ENCODE assay signal across 9 cellular contexts in the genomic region with DNA sequence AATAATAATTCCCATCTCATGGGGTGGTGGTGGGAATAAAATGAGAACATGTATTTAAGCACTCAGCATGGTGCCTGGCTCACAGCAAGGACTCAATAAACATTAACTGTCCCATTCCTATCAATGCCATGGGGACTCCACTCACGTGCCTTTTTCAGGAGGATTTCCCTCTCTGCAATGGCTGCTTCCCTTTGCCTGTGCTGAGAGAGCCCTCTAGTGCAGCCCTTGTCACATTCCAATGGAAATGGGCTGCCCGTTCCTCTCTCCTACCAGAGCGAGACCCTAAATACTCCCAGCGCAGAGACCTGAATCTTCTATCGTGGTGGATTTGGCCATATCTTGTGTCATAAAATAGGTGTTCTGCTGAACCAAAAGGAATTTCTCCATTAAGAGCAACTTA.
A peak's percentile ranks its signal among the peaks of the same experiment; 100 is the strongest.
DNase-seq lines count a peak whose midpoint lies in the region; ATAC-seq lines count a peak whose summit lies in the region.
"Had no signal": no experiment of that assay in that cellular context is flagged by ENCODE, and none has a peak within 500 bp of the region (broad histone marks: within the 10 kb centered on the region; RNA-seq: fewer than 3 reads in every experiment).

No MANE protein-coding gene starts in this region.

- H3K9me3 Mint-ChIP-seq in activated CD8-positive, alpha-beta memory T cell treated with anti-CD3 and anti-CD28 coated beads, Interleukin-2, amount 10 ng/mL, durations not matched to agents 7 days and 5 days (ENCODE audit: low read depth) = no peaks in the 10 kb centered on the region
- H3K9me3 Mint-ChIP-seq: activated B cell treated with CpG ODN at 0.5 μM for 24 hours had no signal

- no peak for ATAC-seq in activated CD8-positive, alpha-beta memory T cell treated with anti-CD3 and anti-CD28 coated beads, Interleukin-2, amount 10 ng/mL, durations not matched to agents 7 days and 5 days
- no peak for ATAC-seq in GM19463 (IDR thresholded peaks at IDR 0.05; ENCODE audit: unreplicated experiment)

- CTCF ChIA-PET in activated CD8-positive, alpha-beta memory T cell treated with anti-CD3 and anti-CD28 coated beads, Interleukin-2, amount 10 ng/mL, durations not matched to agents 7 days and 5 days (lab: Charles Lee) = no interaction called here

- no peaks in the 10 kb centered on the region for H3K27me3 Mint-ChIP-seq in activated CD8-positive, alpha-beta memory T cell treated with anti-CD3 and anti-CD28 coated beads, Interleukin-2, amount 10 ng/mL, durations not matched to agents 7 days and 5 days
- H3K27me3 Mint-ChIP-seq: activated B cell treated with CpG ODN at 0.5 μM for 24 hours had no signal

- H3K4me3 Mint-ChIP-seq in activated CD8-positive, alpha-beta memory T cell treated with anti-CD3 and anti-CD28 coated beads, Interleukin-2, amount 10 ng/mL, durations not matched to agents 7 days and 5 days = no peak overlapping the region
- H3K4me3 Mint-ChIP-seq: activated B cell treated with CpG ODN at 0.5 μM for 24 hours had no signal

- no peaks in the 10 kb centered on the region for H3K4me1 Mint-ChIP-seq in activated CD8-positive, alpha-beta memory T cell treated with anti-CD3 and anti-CD28 coated beads, Interleukin-2, amount 10 ng/mL, durations not matched to agents 7 days and 5 days
- H3K4me1 Mint-ChIP-seq: activated B cell treated with CpG ODN at 0.5 μM for 24 hours had no signal

- DNase-seq in NCI-H2171 treated with DMSO at 0.1 percent for 48 hours (lab: John Stamatoyannopoulos, UW) (peak; percentile 4), NCI-H2171 (lab: John Stamatoyannopoulos, UW) (no peak), SK-MEL-5 (ENCODE audit: low read depth, low spot score) (peak; percentile 50), hypothalamus (lab: John Stamatoyannopoulos, UW) (peak in 31 of 51 donors; percentile 4 to 70 (median 31)), stromal cell of bone marrow (ENCODE audit: low read depth) (peak; percentile 9), cortex of kidney (lab: John Stamatoyannopoulos, UW) (no peak)
- no peak for DNase-seq in activated CD8-positive, alpha-beta memory T cell treated with anti-CD3 and anti-CD28 coated beads, Interleukin-2, amount 10 ng/mL, durations not matched to agents 7 days and 5 days
- DNase-seq: activated B cell treated with CpG ODN at 0.5 μM for 24 hours had no signal

- in situ Hi-C loops in SK-MEL-5 (cut with HindIII; ENCODE audit: low pct_unique_long_range_greater_than_20kb, low sequenced_read_pairs) = no loop called here

- H3K36me3 Mint-ChIP-seq in activated CD8-positive, alpha-beta memory T cell treated with anti-CD3 and anti-CD28 coated beads, Interleukin-2, amount 10 ng/mL, durations not matched to agents 7 days and 5 days = no peaks in the 10 kb centered on the region

- H3K27ac Mint-ChIP-seq in activated CD8-positive, alpha-beta memory T cell treated with anti-CD3 and anti-CD28 coated beads, Interleukin-2, amount 10 ng/mL, durations not matched to agents 7 days and 5 days = no peak overlapping the region
- H3K27ac Mint-ChIP-seq: activated B cell treated with CpG ODN at 0.5 μM for 24 hours had no signal

Comparison
In these comparisons a context has a peak if more than half of its experiments do, and no peak if none do; other contexts are left out.
1. DNase-seq: peak in NCI-H2171 treated with DMSO at 0.1 percent for 48 hours (single experiment), SK-MEL-5 (single experiment), hypothalamus (31 of 51) and stromal cell of bone marrow (single experiment); none in NCI-H2171 (single experiment), activated CD8-positive, alpha-beta memory T cell treated with anti-CD3 and anti-CD28 coated beads, Interleukin-2, amount 10 ng/mL, durations not matched to agents 7 days and 5 days (single experiment) and cortex of kidney (single experiment).